23 cellular contexts compared by ENCODE assay signal in the genomic region with DNA sequence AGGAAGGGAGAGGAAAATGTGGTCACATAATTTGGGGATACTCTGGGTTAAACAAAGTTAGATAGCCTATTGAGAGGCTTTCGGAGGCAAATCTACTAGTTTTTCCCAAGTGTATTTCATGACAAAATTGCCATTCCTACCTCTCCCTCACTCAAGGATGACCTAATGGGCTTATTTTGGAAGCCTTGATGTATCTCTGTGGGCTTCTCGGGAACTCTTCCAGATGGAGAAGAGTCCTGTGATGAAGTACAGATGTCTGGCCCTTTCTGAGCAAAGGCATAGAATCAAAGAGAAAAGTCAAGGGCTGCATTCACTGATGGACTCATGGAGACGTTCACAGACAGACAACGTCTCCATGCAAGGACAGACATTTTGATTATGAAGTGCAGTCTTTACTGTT.
"Had no signal": no experiment of that assay in that cellular context is flagged by ENCODE, and none has a peak within 500 bp of the region (broad histone marks: within the 10 kb centered on the region; RNA-seq: fewer than 3 reads in every experiment).

No MANE protein-coding gene starts in this region.

- H3K4me3 ChIP-seq: esophagus muscularis mucosa, sigmoid colon, stomach, suprapubic skin, tibial artery, upper lobe of right lung had no signal

- H3K27me3 ChIP-seq: esophagus muscularis mucosa, neutrophil, sigmoid colon, stomach, suprapubic skin, tibial artery, upper lobe of right lung had no signal

- H3K4me1 ChIP-seq: tibial artery, upper lobe of right lung had no signal

- DNase-seq: activated CD4-positive, alpha-beta T cell treated with anti-CD3 and anti-CD28 coated beads for 36 hours; activated CD4-positive, alpha-beta T cell treated with anti-CD3 and anti-CD28 coated beads, Interleukin-2, amount 50 U/mL, for 4 hours; activated CD4-positive, CD25-positive, alpha-beta regulatory T cell; activated CD8-positive, alpha-beta memory T cell treated with anti-CD3 and anti-CD28 coated beads for 24 hours; activated effector memory CD4-positive, alpha-beta T cell treated with Interleukin-2 at 50 U/mL for 16 hours; activated naive CD4-positive, alpha-beta T cell treated with Interleukin-2 at 50 U/mL for 16 hours; anterior cingulate cortex; endodermal cell; glutamatergic neuron; mammary epithelial cell; naive B cell; nephron progenitor cell; sigmoid colon; small intestine; stimulated activated CD4-positive, alpha-beta T cell treated with anti-CD3 and anti-CD28 coated beads, Interleukin-15, amount 100 ng/mL, for 24 hours; stimulated activated CD4-positive, alpha-beta T cell treated with anti-CD3 and anti-CD28 coated beads, Interleukin-2, amount 100 ng/mL, for 24 hours; stimulated activated naive B cell treated with anti-CD40 and anti-IgM and Interleukin-4, amounts not matched to agents 10 μg/mL and 1 μg/mL and 100 μg/mL, for 72 hours; stomach; tibial artery; upper lobe of right lung had no signal

- H3K9me3 ChIP-seq: esophagus muscularis mucosa, neutrophil, sigmoid colon, stomach, suprapubic skin, tibial artery, upper lobe of right lung had no signal

- H3K36me3 ChIP-seq: esophagus muscularis mucosa, neutrophil, sigmoid colon, stomach, suprapubic skin, tibial artery, upper lobe of right lung had no signal

- H3K27ac ChIP-seq: esophagus muscularis mucosa, neutrophil, sigmoid colon, stomach, tibial artery, upper lobe of right lung had no signal
